ENCODE assay signal across 1 cellular context in genomic region chr2:120550893-120551446, GRCh38.
TF ChIP-seq lines count a peak whose summit lies in the region.

No MANE protein-coding gene starts in this region.

TF ChIP-seq in HepG2, 621 proteins besides CTCF, POLR2A, EP300 and RAD21 (continued from another document and continues in another):
- TF ChIP-seq ZBTB25 (CRISPR knock-in tag; IDR thresholded peaks at IDR 0.05) (peak; percentile 72), ZNF784 (CRISPR knock-in tag; IDR thresholded peaks at IDR 0.05; ENCODE audit: borderline replicate concordance) (peak; percentile 77; the same call in 1 of the 2 replicates), ZNF280B (CRISPR knock-in tag; IDR thresholded peaks at IDR 0.05; ENCODE audit: borderline replicate concordance) (no peak), CEBPG (CRISPR knock-in tag; IDR thresholded peaks at IDR 0.05) (peak; percentile 94), AKAP8 (CRISPR knock-in tag; IDR thresholded peaks at IDR 0.05) (no peak), GMEB2 (CRISPR knock-in tag; IDR thresholded peaks at IDR 0.05; ENCODE audit: low read depth) (no peak), ZNF737 (CRISPR knock-in tag; IDR thresholded peaks at IDR 0.05; ENCODE audit: borderline replicate concordance) (no peak), DNMT1 (CRISPR knock-in tag; IDR thresholded peaks at IDR 0.05) (no peak), ZNF512B (CRISPR knock-in tag; IDR thresholded peaks at IDR 0.05; ENCODE audit: borderline replicate concordance) (no peak; the same call in 1 of the 2 replicates), HNRNPH1 (optimal IDR thresholded peaks at IDR 0.05; ENCODE audit: low read depth, low read length) (no peak), EEA1 (CRISPR knock-in tag; IDR thresholded peaks at IDR 0.05; ENCODE audit: borderline replicate concordance) (no peak), E2F2 (CRISPR knock-in tag; IDR thresholded peaks at IDR 0.05; ENCODE audit: borderline replicate concordance) (no peak), TSC22D2 (CRISPR knock-in tag; IDR thresholded peaks at IDR 0.05; ENCODE audit: borderline replicate concordance) (no peak; the same call in 1 of the 2 replicates), ZNF687 (CRISPR knock-in tag; IDR thresholded peaks at IDR 0.05) (no peak), RERE (CRISPR knock-in tag; IDR thresholded peaks at IDR 0.05; ENCODE audit: low read depth) (peak; percentile 57; the same call in 1 of the 2 replicates), ZFP62 (CRISPR knock-in tag; IDR thresholded peaks at IDR 0.05) (no peak), FIP1L1 (IDR thresholded peaks at IDR 0.05; ENCODE audit: borderline replicate concordance, insufficient read depth, low read depth, low read length) (no peak), ZBTB34 (CRISPR knock-in tag; IDR thresholded peaks at IDR 0.05) (no peak), STAT6 (CRISPR knock-in tag; IDR thresholded peaks at IDR 0.05; ENCODE audit: borderline replicate concordance) (peak; percentile 92), SNAI1 (CRISPR knock-in tag; IDR thresholded peaks at IDR 0.05; ENCODE audit: borderline replicate concordance) (no peak), KDM5A (IDR thresholded peaks at IDR 0.05; ENCODE audit: borderline replicate concordance, low read length) (no peak), ZNF841 (CRISPR knock-in tag; IDR thresholded peaks at IDR 0.05; ENCODE audit: borderline replicate concordance) (no peak), HOXA3 (CRISPR knock-in tag; IDR thresholded peaks at IDR 0.05) (peak; percentile 93), ZNF205 (CRISPR knock-in tag; IDR thresholded peaks at IDR 0.05) (peak; percentile 85), ZNF501 (CRISPR knock-in tag; IDR thresholded peaks at IDR 0.05) (peak; percentile 58), ZNF562 (CRISPR knock-in tag; IDR thresholded peaks at IDR 0.05; ENCODE audit: borderline replicate concordance) (no peak), ZNF781 (CRISPR knock-in tag; IDR thresholded peaks at IDR 0.05; ENCODE audit: borderline replicate concordance, not compliant biosample characterization) (no peak), ZSCAN25 (CRISPR knock-in tag; IDR thresholded peaks at IDR 0.05) (0 out of 2 replicates have a peak, but pooled peaks have one; percentile 36)
